ENCODE assay signal across 23 cellular contexts in the genomic region with DNA sequence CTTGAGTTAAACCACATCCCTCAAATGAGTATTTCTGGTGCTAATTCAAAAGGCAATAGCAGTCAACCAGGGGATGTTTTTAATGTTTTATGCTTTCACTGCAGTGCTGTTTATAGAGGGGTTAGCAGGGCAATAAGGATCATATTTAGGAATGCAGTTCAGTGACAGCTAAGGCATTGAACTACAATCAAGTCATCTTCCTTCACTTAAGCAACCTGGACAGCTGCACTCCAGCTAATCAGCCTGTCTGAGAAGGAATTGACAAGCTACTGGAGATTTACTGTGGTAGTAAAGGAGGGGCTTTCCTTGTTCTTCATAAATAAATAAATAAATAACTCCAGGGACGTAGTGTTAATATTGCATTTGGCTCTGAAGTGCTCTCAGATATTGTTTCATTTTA.
"Had no signal": no experiment of that assay in that cellular context is flagged by ENCODE, and none has a peak within 500 bp of the region (broad histone marks: within the 10 kb centered on the region; RNA-seq: fewer than 3 reads in every experiment).

No MANE protein-coding gene starts in this region.

- ATAC-seq: natural killer cell; pancreas; right cardiac atrium; right lobe of liver; stimulated activated effector memory CD8-positive, alpha-beta T cell treated with anti-CD3 and anti-CD28 coated beads, Interleukin-12 subunit alpha, Interleukin-12 subunit beta, amount 100 ng/mL, for 72 hours; stimulated activated naive B cell treated with anti-CD40 and anti-IgM and Interleukin-4, amounts not matched to agents 10 μg/mL and 1 μg/mL and 100 μg/mL, for 72 hours had no signal

- H3K36me3 ChIP-seq: neutrophil, pancreas, prostate gland, right lobe of liver, sigmoid colon, stomach, thoracic aorta, thyroid gland, tibial nerve, upper lobe of left lung, vagina had no signal

- H3K4me1 ChIP-seq: pancreas, prostate gland, thyroid gland, tibial nerve, upper lobe of left lung, vagina had no signal

- H3K9me3 ChIP-seq: neutrophil, pancreas, prostate gland, right lobe of liver, sigmoid colon, thoracic aorta, thyroid gland, upper lobe of left lung, vagina had no signal

- H3K27me3 ChIP-seq: neutrophil, pancreas, right lobe of liver, sigmoid colon, stomach, thyroid gland, tibial nerve, upper lobe of left lung, vagina had no signal

- H3K4me3 ChIP-seq: pancreas, prostate gland, right lobe of liver, sigmoid colon, stomach, thoracic aorta, thyroid gland, tibial nerve, upper lobe of left lung, vagina had no signal

- H3K27ac ChIP-seq: neutrophil, pancreas, prostate gland, right lobe of liver, sigmoid colon, stomach, thoracic aorta, thyroid gland, tibial nerve, upper lobe of left lung, vagina had no signal

- DNase-seq: natural killer cell; nucleus accumbens; pancreas; right cardiac atrium; right lobe of liver; sigmoid colon; small intestine; stimulated activated CD4-positive, alpha-beta T cell treated with anti-CD3 and anti-CD28 coated beads, Interleukin-15, amount 100 ng/mL, for 24 hours; stimulated activated CD4-positive, alpha-beta T cell treated with anti-CD3 and anti-CD28 coated beads, Interleukin-2, amount 100 ng/mL, for 24 hours; stimulated activated CD4-positive, alpha-beta T cell treated with anti-CD3 and anti-CD28 coated beads, Interleukin-2, amount 100 ng/mL, for 48 hours; stimulated activated CD4-positive, alpha-beta T cell treated with anti-CD3 and anti-CD28 coated beads, Interleukin-4, amount 100 ng/mL, for 24 hours; stimulated activated naive B cell treated with anti-CD40 and anti-IgM and Interleukin-4, amounts not matched to agents 10 μg/mL and 1 μg/mL and 100 μg/mL, for 72 hours; stimulated activated naive CD4-positive, alpha-beta T cell treated with Interleukin-2 at 50 U/mL for 16 hours; stomach; thyroid gland; trophoblast cell; upper lobe of left lung had no signal
